27 cellular contexts compared by ENCODE assay signal in the genomic region with DNA sequence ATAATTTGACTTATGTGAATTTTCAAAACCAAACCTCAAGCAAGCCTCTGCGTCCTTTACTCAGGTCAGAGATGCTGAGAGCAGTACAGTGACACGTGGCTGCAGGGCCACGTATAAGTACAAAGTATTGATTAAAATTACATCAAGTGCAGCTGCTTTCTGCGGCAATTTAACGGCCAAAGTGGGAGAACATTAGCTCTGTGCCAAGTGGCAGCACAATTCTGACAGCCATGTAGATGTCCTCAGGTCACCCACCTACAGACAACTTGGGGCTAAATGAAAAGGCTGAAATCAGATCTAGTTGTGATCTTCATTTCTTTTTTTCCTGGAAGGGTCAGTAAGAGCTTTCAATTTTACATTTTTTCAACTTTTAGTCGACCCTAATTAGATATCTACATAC. TPM values are rescaled to one million over a fixed set of nuclear protein-coding genes. Genes with fewer than 3 reads are reported as not detected.
DNase-seq lines count a peak whose midpoint lies in the region; ATAC-seq and TF ChIP-seq lines count a peak whose summit lies in the region.
"Had no signal": no experiment of that assay in that cellular context is flagged by ENCODE, and none has a peak within 500 bp of the region (broad histone marks: within the 10 kb centered on the region; RNA-seq: fewer than 3 reads in every experiment).

No MANE protein-coding gene starts in this region.

- H3K4me3 ChIP-seq in left lung: no peak overlapping the region
- no peak overlapping the region for H3K4me3 ChIP-seq in breast epithelium
- H3K4me3 ChIP-seq: GM12878, heart right ventricle, prostate gland had no signal

- no peaks in the 10 kb centered on the region for H3K9me3 ChIP-seq in left lung
- H3K9me3 ChIP-seq in breast epithelium: no peaks in the 10 kb centered on the region
- H3K9me3 ChIP-seq: heart right ventricle, neutrophil, prostate gland had no signal

- no peaks in the 10 kb centered on the region for H3K27me3 ChIP-seq in left lung
- H3K27me3 ChIP-seq in breast epithelium: no peaks in the 10 kb centered on the region
- H3K27me3 ChIP-seq: heart right ventricle, neutrophil had no signal

- no peaks in the 10 kb centered on the region for H3K36me3 ChIP-seq in left lung
- H3K36me3 ChIP-seq in breast epithelium: no peaks in the 10 kb centered on the region
- H3K36me3 ChIP-seq: heart right ventricle, neutrophil, prostate gland had no signal

- intact Hi-C loops in left lung (cut with DNase I) (no loop called here), breast epithelium (cut with DNase I; ENCODE audit: low total_unique reads) (loop anchor here (10.0 kb wide), 1 partner anchor 108 kb away; no protein-coding TSS in a partner anchor)

- peaks cover 0 to 15% of the 10 kb centered on the region in 2 donors for H3K4me1 ChIP-seq in left lung
- no peaks in the 10 kb centered on the region for H3K4me1 ChIP-seq in breast epithelium
- H3K4me1 ChIP-seq: prostate gland had no signal

- ATAC-seq in left lobe of liver (no peak), left lung (no peak)
- ATAC-seq: GM12878; heart right ventricle; left cardiac atrium; stimulated activated naive CD8-positive, alpha-beta T cell treated with anti-CD3 and anti-CD28 coated beads, Interleukin-15, amount 100 ng/mL, for 72 hours had no signal

- H3K27ac ChIP-seq in cingulate gyrus (ENCODE audit: low read depth, low read length) (peak overlapping the region; percentile 31), left lung (no peak overlapping the region), breast epithelium (no peak overlapping the region)
- H3K27ac ChIP-seq: epithelial cell of prostate, heart right ventricle, neutrophil, prostate gland had no signal

- TF ChIP-seq POLR2A in breast epithelium (IDR thresholded peaks at IDR 0.05): no peak

- TF ChIP-seq CTCF in left lung (IDR thresholded peaks at IDR 0.05): no peak
- TF ChIP-seq CTCF in breast epithelium (IDR thresholded peaks at IDR 0.05): no peak

- peak; percentile 36 to 85 (median 54) for DNase-seq in NCI-H1417 (lab: John Stamatoyannopoulos, UW)
- no peak for DNase-seq in NCI-H1417 treated with DMSO at 0.1 percent for 48 hours (lab: John Stamatoyannopoulos, UW)
- DNase-seq in NCI-H510A treated with DMSO at 0.1 percent for 48 hours (lab: John Stamatoyannopoulos, UW): peak; percentile 39
- no peak for DNase-seq in left lobe of liver (ENCODE audit: low spot score)
- no peak for DNase-seq in left lung
- DNase-seq in 8988T: no peak
- DNase-seq in breast epithelium (ENCODE audit: low spot score in 2 of 2): no peak
- DNase-seq: activated CD4-positive, alpha-beta T cell treated with anti-CD3 and anti-CD28 coated beads, Interleukin-2, amount 50 U/mL, for 48 hours; activated CD4-positive, CD25-positive, alpha-beta regulatory T cell; activated CD8-positive, alpha-beta memory T cell treated with anti-CD3 and anti-CD28 coated beads, Interleukin-2, amount 50 U/mL, for 48 hours; activated naive CD8-positive, alpha-beta T cell treated with anti-CD3 and anti-CD28 coated beads, Interleukin-2, amount 10 ng/mL, durations not matched to agents 7 days and 5 days; AML-193; CD8-positive, alpha-beta memory T cell; HCEC 1CT; heart right ventricle; IMR-90; left cardiac atrium; NCI-H226; SIG-M5; stimulated activated naive CD8-positive, alpha-beta T cell treated with anti-CD3 and anti-CD28 coated beads, Interleukin-15, amount 100 ng/mL, for 72 hours; trophoblast cell had no signal

RNA-seq across cellular contexts. Expression of gene PPM1H, which starts 17.9 kb away (rescaled TPM):
- 8.0 TPM for total RNA-seq in left lobe of liver
- 10 to 100 TPM in 1 of 2 donors, 1 to 10 TPM in 1; 9.6 to 11.0 TPM for total RNA-seq in left lung
- 10 to 100 TPM in 2 of 3 donors, 1 to 10 TPM in 1; 2.2 to 15.4 (median 13.5) TPM for total RNA-seq in breast epithelium
- total RNA-seq: activated T-helper 2 cell treated with anti-CD3 and anti-CD28 coated beads, Interferon-gamma antibody, Interleukin-2, Interleukin-4, amounts not matched to agents 10 μg/mL and 5 μg/mL and 100 μg/mL, durations not matched to agents 14 hours and 24 hours and 36 hours had no signal

Comparison
In these comparisons a context has a peak if more than half of its experiments do, and no peak if none do; other contexts are left out.
1. DNase-seq: peak in NCI-H1417 (3 of 3) and NCI-H510A treated with DMSO at 0.1 percent for 48 hours (single experiment); none in NCI-H1417 treated with DMSO at 0.1 percent for 48 hours (single experiment), left lobe of liver (single experiment), left lung (0 of 2), 8988T (single experiment) and breast epithelium (0 of 2).